2 cellular contexts compared by ENCODE assay signal in the genomic region with DNA sequence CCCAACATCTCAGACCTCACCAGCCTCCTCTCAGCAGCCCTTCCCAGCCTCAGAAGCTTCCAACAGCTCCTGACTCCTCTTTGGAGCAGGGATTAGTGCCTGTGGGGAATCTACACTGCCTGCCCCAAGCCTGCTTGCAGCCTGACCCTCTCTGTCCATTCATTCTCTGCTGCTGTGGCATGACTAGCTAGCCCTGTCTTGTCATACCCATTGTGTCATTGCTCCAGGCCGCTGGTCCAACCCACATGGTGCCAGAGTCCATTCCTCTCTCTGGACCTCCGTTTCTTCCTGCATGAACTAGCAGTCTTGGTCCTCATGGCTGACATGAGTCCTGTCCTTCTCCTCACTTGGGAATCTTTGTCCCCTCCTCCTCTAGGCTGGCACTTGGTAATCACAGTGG.
TF ChIP-seq lines count a peak whose summit lies in the region.

No MANE protein-coding gene starts in this region.

TF ChIP-seq in IMR-90, 13 proteins besides CTCF, POLR2A, EP300 and RAD21:
- TF ChIP-seq MAFK (IDR thresholded peaks at IDR 0.05; ENCODE audit: low read depth, low read length) (no peak), CEBPB (IDR thresholded peaks at IDR 0.05; ENCODE audit: low read depth, low read length) (no peak), FOS (IDR thresholded peaks at IDR 0.05; ENCODE audit: low read depth, low read length) (no peak), CHD1 (IDR thresholded peaks at IDR 0.05; ENCODE audit: low read depth, low read length) (no peak), SMC3 (IDR thresholded peaks at IDR 0.05; ENCODE audit: low read depth, low read length) (no peak), NFE2L2 (IDR thresholded peaks at IDR 0.05; ENCODE audit: low read depth, low read length) (no peak), MXI1 (IDR thresholded peaks at IDR 0.05; ENCODE audit: borderline replicate concordance, low read depth, low read length) (no peak), BHLHE40 (IDR thresholded peaks at IDR 0.05; ENCODE audit: low read depth, low read length) (no peak), RFX5 (IDR thresholded peaks at IDR 0.05; ENCODE audit: low read depth, low read length) (no peak), RCOR1 (IDR thresholded peaks at IDR 0.05; ENCODE audit: insufficient replicate concordance, low read length) (no peak), MAZ (IDR thresholded peaks at IDR 0.05; ENCODE audit: borderline replicate concordance, low read depth, low read length) (no peak)
- TF ChIP-seq, protein P1, sequence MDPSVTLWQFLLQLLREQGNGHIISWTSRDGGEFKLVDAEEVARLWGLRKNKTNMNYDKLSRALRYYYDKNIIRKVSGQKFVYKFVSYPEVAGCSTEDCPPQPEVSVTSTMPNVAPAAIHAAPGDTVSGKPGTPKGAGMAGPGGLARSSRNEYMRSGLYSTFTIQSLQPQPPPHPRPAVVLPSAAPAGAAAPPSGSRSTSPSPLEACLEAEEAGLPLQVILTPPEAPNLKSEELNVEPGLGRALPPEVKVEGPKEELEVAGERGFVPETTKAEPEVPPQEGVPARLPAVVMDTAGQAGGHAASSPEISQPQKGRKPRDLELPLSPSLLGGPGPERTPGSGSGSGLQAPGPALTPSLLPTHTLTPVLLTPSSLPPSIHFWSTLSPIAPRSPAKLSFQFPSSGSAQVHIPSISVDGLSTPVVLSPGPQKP (IDR thresholded peaks at IDR 0.05; ENCODE audit: borderline replicate concordance, low read depth, low read length): no peak
- TF ChIP-seq, protein P2, sequence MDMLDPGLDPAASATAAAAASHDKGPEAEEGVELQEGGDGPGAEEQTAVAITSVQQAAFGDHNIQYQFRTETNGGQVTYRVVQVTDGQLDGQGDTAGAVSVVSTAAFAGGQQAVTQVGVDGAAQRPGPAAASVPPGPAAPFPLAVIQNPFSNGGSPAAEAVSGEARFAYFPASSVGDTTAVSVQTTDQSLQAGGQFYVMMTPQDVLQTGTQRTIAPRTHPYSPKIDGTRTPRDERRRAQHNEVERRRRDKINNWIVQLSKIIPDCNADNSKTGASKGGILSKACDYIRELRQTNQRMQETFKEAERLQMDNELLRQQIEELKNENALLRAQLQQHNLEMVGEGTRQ (IDR thresholded peaks at IDR 0.05; ENCODE audit: low read depth, low read length): no peak

TF ChIP-seq in H1, 55 proteins besides CTCF, POLR2A, EP300 and RAD21:
- TF ChIP-seq SUZ12 (IDR thresholded peaks at IDR 0.05; ENCODE audit: low read length) (no peak), BACH1 (IDR thresholded peaks at IDR 0.05; ENCODE audit: low read length) (no peak), TAF1 (IDR thresholded peaks at IDR 0.05; ENCODE audit: low read depth, low read length) (no peak), SIX5 (IDR thresholded peaks at IDR 0.05; ENCODE audit: low read depth, low read length) (no peak), GABPA (IDR thresholded peaks at IDR 0.05; ENCODE audit: borderline replicate concordance, insufficient read depth, low read length) (no peak), RNF2 (IDR thresholded peaks at IDR 0.05; ENCODE audit: borderline replicate concordance, low read depth, low read length, missing control alignments, poor library complexity, severe bottlenecking) (no peak), CTBP2 (IDR thresholded peaks at IDR 0.05; ENCODE audit: borderline replicate concordance, insufficient read depth, insufficient read length, low read length) (no peak), SIN3A (conservative IDR thresholded peaks at IDR 0.05 in 1 of 2, IDR thresholded peaks at IDR 0.05 in 1 of 2; ENCODE audit: low read depth in 1 of 2, low read length in 2 of 2) (no peak), TBP (IDR thresholded peaks at IDR 0.05; ENCODE audit: low read depth, low read length) (no peak), HDAC6 (IDR thresholded peaks at IDR 0.05; ENCODE audit: low read depth, low read length) (no peak), TCF12 (IDR thresholded peaks at IDR 0.05; ENCODE audit: low read depth, low read length) (no peak)
- TF ChIP-seq, protein P3, sequence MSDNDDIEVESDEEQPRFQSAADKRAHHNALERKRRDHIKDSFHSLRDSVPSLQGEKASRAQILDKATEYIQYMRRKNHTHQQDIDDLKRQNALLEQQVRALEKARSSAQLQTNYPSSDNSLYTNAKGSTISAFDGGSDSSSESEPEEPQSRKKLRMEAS (IDR thresholded peaks at IDR 0.05): no peak
- TF ChIP-seq, protein P4, sequence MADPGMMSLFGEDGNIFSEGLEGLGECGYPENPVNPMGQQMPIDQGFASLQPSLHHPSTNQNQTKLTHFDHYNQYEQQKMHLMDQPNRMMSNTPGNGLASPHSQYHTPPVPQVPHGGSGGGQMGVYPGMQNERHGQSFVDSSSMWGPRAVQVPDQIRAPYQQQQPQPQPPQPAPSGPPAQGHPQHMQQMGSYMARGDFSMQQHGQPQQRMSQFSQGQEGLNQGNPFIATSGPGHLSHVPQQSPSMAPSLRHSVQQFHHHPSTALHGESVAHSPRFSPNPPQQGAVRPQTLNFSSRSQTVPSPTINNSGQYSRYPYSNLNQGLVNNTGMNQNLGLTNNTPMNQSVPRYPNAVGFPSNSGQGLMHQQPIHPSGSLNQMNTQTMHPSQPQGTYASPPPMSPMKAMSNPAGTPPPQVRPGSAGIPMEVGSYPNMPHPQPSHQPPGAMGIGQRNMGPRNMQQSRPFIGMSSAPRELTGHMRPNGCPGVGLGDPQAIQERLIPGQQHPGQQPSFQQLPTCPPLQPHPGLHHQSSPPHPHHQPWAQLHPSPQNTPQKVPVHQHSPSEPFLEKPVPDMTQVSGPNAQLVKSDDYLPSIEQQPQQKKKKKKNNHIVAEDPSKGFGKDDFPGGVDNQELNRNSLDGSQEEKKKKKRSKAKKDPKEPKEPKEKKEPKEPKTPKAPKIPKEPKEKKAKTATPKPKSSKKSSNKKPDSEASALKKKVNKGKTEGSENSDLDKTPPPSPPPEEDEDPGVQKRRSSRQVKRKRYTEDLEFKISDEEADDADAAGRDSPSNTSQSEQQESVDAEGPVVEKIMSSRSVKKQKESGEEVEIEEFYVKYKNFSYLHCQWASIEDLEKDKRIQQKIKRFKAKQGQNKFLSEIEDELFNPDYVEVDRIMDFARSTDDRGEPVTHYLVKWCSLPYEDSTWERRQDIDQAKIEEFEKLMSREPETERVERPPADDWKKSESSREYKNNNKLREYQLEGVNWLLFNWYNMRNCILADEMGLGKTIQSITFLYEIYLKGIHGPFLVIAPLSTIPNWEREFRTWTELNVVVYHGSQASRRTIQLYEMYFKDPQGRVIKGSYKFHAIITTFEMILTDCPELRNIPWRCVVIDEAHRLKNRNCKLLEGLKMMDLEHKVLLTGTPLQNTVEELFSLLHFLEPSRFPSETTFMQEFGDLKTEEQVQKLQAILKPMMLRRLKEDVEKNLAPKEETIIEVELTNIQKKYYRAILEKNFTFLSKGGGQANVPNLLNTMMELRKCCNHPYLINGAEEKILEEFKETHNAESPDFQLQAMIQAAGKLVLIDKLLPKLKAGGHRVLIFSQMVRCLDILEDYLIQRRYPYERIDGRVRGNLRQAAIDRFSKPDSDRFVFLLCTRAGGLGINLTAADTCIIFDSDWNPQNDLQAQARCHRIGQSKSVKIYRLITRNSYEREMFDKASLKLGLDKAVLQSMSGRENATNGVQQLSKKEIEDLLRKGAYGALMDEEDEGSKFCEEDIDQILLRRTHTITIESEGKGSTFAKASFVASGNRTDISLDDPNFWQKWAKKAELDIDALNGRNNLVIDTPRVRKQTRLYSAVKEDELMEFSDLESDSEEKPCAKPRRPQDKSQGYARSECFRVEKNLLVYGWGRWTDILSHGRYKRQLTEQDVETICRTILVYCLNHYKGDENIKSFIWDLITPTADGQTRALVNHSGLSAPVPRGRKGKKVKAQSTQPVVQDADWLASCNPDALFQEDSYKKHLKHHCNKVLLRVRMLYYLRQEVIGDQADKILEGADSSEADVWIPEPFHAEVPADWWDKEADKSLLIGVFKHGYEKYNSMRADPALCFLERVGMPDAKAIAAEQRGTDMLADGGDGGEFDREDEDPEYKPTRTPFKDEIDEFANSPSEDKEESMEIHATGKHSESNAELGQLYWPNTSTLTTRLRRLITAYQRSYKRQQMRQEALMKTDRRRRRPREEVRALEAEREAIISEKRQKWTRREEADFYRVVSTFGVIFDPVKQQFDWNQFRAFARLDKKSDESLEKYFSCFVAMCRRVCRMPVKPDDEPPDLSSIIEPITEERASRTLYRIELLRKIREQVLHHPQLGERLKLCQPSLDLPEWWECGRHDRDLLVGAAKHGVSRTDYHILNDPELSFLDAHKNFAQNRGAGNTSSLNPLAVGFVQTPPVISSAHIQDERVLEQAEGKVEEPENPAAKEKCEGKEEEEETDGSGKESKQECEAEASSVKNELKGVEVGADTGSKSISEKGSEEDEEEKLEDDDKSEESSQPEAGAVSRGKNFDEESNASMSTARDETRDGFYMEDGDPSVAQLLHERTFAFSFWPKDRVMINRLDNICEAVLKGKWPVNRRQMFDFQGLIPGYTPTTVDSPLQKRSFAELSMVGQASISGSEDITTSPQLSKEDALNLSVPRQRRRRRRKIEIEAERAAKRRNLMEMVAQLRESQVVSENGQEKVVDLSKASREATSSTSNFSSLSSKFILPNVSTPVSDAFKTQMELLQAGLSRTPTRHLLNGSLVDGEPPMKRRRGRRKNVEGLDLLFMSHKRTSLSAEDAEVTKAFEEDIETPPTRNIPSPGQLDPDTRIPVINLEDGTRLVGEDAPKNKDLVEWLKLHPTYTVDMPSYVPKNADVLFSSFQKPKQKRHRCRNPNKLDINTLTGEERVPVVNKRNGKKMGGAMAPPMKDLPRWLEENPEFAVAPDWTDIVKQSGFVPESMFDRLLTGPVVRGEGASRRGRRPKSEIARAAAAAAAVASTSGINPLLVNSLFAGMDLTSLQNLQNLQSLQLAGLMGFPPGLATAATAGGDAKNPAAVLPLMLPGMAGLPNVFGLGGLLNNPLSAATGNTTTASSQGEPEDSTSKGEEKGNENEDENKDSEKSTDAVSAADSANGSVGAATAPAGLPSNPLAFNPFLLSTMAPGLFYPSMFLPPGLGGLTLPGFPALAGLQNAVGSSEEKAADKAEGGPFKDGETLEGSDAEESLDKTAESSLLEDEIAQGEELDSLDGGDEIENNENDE (IDR thresholded peaks at IDR 0.05; ENCODE audit: insufficient replicate concordance, low read length): no peak
- TF ChIP-seq, protein P5, sequence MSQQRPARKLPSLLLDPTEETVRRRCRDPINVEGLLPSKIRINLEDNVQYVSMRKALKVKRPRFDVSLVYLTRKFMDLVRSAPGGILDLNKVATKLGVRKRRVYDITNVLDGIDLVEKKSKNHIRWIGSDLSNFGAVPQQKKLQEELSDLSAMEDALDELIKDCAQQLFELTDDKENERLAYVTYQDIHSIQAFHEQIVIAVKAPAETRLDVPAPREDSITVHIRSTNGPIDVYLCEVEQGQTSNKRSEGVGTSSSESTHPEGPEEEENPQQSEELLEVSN (IDR thresholded peaks at IDR 0.05): no peak
